1 cellular context compared by ENCODE assay signal in the genomic region with DNA sequence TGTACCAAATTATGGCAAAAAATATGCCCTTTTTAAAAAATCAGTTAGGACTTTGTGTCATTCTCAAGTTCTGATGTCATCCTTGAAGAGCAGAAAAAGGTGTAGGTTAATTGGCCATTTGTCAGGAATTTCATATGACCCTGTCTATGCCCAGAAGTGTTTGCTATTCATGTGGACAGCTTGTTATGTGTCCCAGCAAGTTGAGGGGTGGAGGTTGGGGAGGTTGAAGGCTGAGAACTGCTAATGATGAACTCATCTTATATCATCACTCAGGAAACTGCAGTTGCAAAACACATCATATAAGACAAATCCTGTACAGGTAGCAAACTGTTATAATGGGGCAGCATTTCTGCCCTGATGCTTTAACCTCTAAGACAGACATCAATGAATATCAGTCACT.
TF ChIP-seq lines count a peak whose summit lies in the region.

No MANE protein-coding gene starts in this region.

TF ChIP-seq in GM23338, 12 proteins besides CTCF, POLR2A, EP300 and RAD21 (continued from another document):
- TF ChIP-seq, protein P1, sequence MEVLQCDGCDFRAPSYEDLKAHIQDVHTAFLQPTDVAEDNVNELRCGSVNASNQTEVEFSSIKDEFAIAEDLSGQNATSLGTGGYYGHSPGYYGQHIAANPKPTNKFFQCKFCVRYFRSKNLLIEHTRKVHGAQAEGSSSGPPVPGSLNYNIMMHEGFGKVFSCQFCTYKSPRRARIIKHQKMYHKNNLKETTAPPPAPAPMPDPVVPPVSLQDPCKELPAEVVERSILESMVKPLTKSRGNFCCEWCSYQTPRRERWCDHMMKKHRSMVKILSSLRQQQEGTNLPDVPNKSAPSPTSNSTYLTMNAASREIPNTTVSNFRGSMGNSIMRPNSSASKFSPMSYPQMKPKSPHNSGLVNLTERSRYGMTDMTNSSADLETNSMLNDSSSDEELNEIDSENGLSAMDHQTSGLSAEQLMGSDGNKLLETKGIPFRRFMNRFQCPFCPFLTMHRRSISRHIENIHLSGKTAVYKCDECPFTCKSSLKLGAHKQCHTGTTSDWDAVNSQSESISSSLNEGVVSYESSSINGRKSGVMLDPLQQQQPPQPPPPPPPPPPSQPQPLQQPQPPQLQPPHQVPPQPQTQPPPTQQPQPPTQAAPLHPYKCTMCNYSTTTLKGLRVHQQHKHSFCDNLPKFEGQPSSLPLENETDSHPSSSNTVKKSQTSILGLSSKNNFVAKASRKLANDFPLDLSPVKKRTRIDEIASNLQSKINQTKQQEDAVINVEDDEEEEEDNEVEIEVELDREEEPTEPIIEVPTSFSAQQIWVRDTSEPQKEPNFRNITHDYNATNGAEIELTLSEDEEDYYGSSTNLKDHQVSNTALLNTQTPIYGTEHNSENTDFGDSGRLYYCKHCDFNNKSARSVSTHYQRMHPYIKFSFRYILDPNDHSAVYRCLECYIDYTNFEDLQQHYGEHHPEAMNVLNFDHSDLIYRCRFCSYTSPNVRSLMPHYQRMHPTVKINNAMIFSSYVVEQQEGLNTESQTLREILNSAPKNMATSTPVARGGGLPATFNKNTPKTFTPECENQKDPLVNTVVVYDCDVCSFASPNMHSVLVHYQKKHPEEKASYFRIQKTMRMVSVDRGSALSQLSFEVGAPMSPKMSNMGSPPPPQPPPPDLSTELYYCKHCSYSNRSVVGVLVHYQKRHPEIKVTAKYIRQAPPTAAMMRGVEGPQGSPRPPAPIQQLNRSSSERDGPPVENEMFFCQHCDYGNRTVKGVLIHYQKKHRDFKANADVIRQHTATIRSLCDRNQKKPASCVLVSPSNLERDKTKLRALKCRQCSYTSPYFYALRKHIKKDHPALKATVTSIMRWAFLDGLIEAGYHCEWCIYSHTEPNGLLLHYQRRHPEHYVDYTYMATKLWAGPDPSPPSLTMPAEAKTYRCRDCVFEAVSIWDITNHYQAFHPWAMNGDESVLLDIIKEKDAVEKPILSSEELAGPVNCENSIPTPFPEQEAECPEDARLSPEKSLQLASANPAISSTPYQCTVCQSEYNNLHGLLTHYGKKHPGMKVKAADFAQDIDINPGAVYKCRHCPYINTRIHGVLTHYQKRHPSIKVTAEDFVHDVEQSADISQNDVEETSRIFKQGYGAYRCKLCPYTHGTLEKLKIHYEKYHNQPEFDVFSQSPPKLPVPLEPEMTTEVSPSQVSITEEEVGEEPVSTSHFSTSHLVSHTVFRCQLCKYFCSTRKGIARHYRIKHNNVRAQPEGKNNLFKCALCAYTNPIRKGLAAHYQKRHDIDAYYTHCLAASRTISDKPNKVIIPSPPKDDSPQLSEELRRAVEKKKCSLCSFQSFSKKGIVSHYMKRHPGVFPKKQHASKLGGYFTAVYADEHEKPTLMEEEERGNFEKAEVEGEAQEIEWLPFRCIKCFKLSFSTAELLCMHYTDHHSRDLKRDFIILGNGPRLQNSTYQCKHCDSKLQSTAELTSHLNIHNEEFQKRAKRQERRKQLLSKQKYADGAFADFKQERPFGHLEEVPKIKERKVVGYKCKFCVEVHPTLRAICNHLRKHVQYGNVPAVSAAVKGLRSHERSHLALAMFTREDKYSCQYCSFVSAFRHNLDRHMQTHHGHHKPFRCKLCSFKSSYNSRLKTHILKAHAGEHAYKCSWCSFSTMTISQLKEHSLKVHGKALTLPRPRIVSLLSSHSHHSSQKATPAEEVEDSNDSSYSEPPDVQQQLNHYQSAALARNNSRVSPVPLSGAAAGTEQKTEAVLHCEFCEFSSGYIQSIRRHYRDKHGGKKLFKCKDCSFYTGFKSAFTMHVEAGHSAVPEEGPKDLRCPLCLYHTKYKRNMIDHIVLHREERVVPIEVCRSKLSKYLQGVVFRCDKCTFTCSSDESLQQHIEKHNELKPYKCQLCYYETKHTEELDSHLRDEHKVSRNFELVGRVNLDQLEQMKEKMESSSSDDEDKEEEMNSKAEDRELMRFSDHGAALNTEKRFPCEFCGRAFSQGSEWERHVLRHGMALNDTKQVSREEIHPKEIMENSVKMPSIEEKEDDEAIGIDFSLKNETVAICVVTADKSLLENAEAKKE (CRISPR knock-in tag; IDR thresholded peaks at IDR 0.05), result no peak
- TF ChIP-seq, protein P2, sequence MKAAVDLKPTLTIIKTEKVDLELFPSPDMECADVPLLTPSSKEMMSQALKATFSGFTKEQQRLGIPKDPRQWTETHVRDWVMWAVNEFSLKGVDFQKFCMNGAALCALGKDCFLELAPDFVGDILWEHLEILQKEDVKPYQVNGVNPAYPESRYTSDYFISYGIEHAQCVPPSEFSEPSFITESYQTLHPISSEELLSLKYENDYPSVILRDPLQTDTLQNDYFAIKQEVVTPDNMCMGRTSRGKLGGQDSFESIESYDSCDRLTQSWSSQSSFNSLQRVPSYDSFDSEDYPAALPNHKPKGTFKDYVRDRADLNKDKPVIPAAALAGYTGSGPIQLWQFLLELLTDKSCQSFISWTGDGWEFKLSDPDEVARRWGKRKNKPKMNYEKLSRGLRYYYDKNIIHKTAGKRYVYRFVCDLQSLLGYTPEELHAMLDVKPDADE (IDR thresholded peaks at IDR 0.05), result no peak
- TF ChIP-seq EZH2 (IDR thresholded peaks at IDR 0.05; ENCODE audit: low read depth, unreplicated experiment) (no peak), ZNF114 (CRISPR knock-in tag; IDR thresholded peaks at IDR 0.05) (no peak), EZH2phosphoT487 (IDR thresholded peaks at IDR 0.05; ENCODE audit: unreplicated experiment) (no peak), ZNF331 (CRISPR knock-in tag; IDR thresholded peaks at IDR 0.05; ENCODE audit: low read depth) (no peak), POLR2AphosphoS5 (IDR thresholded peaks at IDR 0.05; ENCODE audit: low read depth) (no peak), NANOG (IDR thresholded peaks at IDR 0.05; ENCODE audit: borderline replicate concordance) (no peak)
